29 cellular contexts compared by ENCODE assay signal in the genomic region with DNA sequence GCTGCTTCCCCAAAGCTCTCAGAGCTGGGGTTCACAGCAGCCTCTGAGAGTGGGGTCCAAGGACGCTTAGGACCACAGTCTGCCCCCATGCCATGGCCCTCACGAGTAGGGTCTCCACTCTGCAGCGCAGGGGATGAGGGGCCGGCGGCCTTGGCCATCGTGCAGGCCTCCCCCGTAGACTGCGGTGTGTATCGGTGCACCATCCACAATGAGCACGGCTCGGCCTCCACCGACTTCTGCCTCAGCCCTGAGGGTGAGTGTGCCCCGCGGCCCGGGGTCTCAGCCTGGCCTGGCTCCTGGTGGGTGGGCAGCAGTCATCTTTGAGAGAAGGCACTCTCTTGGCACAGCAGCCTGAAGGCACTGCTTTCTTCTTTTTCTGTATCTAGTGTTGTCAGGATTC. TPM values are rescaled to one million over a fixed set of nuclear protein-coding genes. Genes with fewer than 3 reads are reported as not detected.
"Had no signal": no experiment of that assay in that cellular context is flagged by ENCODE, and none has a peak within 500 bp of the region (broad histone marks: within the 10 kb centered on the region; RNA-seq: fewer than 3 reads in every experiment).

No MANE protein-coding gene starts in this region.

- H3K9me3 Mint-ChIP-seq: activated CD4-positive, alpha-beta memory T cell treated with anti-CD3 and anti-CD28 coated beads for 36 hours; dendritic cell treated with granulocyte-macrophage colony-stimulating factor and Interleukin-4, amounts not matched to agents 40 ng/mL and 50 ng/mL, for 4 days; memory B cell; stimulated activated naive CD8-positive, alpha-beta T cell treated with anti-CD3 and anti-CD28 coated beads, Interleukin-15, Interleukin-2, amounts not matched to agents 100 ng/mL and 50 ng/mL, for 24 hours had no signal

- H3K4me3 Mint-ChIP-seq: activated CD4-positive, alpha-beta memory T cell treated with anti-CD3 and anti-CD28 coated beads for 36 hours; dendritic cell treated with granulocyte-macrophage colony-stimulating factor and Interleukin-4, amounts not matched to agents 40 ng/mL and 50 ng/mL, for 4 days; memory B cell; stimulated activated naive CD8-positive, alpha-beta T cell treated with anti-CD3 and anti-CD28 coated beads, Interleukin-15, Interleukin-2, amounts not matched to agents 100 ng/mL and 50 ng/mL, for 24 hours; T-helper 17 cell had no signal

- H3K4me3 ChIP-seq: gastroesophageal sphincter, sigmoid colon, smooth muscle cell, tibial artery had no signal

- H3K36me3 Mint-ChIP-seq: activated CD4-positive, alpha-beta memory T cell treated with anti-CD3 and anti-CD28 coated beads for 36 hours; memory B cell had no signal

- ATAC-seq: gastroesophageal sphincter, left cardiac atrium, T-helper 17 cell had no signal

- H3K9me3 ChIP-seq: gastroesophageal sphincter, sigmoid colon, tibial artery had no signal

- H3K27ac ChIP-seq: gastroesophageal sphincter, sigmoid colon, tibial artery had no signal

- DNase-seq: activated CD4-positive, alpha-beta memory T cell treated with anti-CD3 and anti-CD28 coated beads for 36 hours; activated CD4-positive, alpha-beta T cell treated with anti-CD3 and anti-CD28 coated beads for 48 hours; activated naive CD4-positive, alpha-beta T cell treated with Interleukin-2 at 50 U/mL for 16 hours; activated T-cell treated with anti-CD3 and anti-CD28 coated beads, Interleukin-2, amount 50 U/mL, for 48 hours; amygdala; effector CD4-positive, alpha-beta T cell; erythroblast; hypothalamus; left cardiac atrium; occipital lobe; retina; sigmoid colon; stimulated activated CD4-positive, alpha-beta T cell treated with anti-CD3 and anti-CD28 coated beads, Interleukin-2, amount 100 ng/mL, for 48 hours; stimulated activated CD8-positive, alpha-beta memory T cell treated with anti-CD3 and anti-CD28 coated beads, Interleukin-4, amount 100 ng/mL, for 48 hours; SW 1271; T-helper 17 cell; tibial artery had no signal

- H3K27ac Mint-ChIP-seq: activated CD4-positive, alpha-beta memory T cell treated with anti-CD3 and anti-CD28 coated beads for 36 hours; dendritic cell treated with granulocyte-macrophage colony-stimulating factor and Interleukin-4, amounts not matched to agents 40 ng/mL and 50 ng/mL, for 4 days; memory B cell; stimulated activated naive CD8-positive, alpha-beta T cell treated with anti-CD3 and anti-CD28 coated beads, Interleukin-15, Interleukin-2, amounts not matched to agents 100 ng/mL and 50 ng/mL, for 24 hours; T-helper 17 cell had no signal

- H3K4me2 ChIP-seq: smooth muscle cell had no signal

- FAIRE-seq: endometrium, islet of Langerhans, urothelium cell line had no signal

- H3K4me1 Mint-ChIP-seq: memory B cell had no signal

- H3K27me3 ChIP-seq: gastroesophageal sphincter, sigmoid colon, tibial artery had no signal

RNA-seq across cellular contexts. Expression of a gene that starts 24.8 kb away (rescaled TPM):
- total RNA-seq: activated CD4-positive, alpha-beta memory T cell treated with anti-CD3 and anti-CD28 coated beads for 36 hours; cerebellum; gastroesophageal sphincter; mononuclear cell; myocyte; occipital lobe; sigmoid colon; smooth muscle cell; T-helper 17 cell had no signal
- polyA plus RNA-seq: neural cell, sigmoid colon had no signal

RNA-seq across cellular contexts. Expression of a gene that starts 42.5 kb away (rescaled TPM):
- polyA plus RNA-seq: neural cell had no signal
